Comparison of ENCODE assay signal across 8 cellular contexts in the genomic region with DNA sequence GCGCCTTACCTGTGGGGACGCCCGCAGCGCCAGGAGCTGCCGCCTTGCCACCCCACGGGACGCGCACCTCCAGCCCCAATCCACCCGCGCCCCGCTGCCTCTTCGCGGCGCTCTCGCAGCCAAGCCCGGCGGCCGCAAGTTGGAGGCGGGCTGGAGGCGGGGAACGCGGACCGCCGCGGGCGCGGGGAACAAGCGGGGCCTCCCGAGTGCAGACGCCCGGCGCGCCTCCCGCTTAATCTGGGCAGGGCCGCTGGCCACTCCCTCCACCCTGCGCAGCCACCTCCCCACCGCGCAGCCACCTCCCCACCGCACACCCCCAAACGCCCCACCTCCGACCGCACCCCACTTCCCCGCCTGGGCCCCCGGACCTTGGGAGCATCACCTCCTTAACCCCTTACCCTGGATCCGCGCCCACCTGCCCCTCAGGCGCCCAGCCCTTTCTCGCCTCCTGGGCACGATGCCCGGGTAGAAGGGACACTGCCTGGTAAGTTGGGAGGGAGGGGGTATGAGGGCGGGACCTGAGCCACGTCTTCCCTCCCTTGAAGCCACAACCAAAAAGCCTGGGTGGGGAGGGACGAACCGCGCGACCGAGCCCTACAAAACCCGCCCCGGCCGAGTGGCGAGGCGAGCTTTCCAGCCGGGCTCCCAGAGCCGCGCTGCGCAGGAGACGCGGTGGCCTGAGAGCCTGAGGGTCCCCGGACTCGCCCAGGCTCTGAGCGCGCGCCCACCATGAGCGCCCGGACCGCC. TPM values are rescaled to one million over a fixed set of nuclear protein-coding genes. Genes with fewer than 3 reads are reported as not detected.
A peak's percentile ranks its signal among the peaks of the same experiment; 100 is the strongest.
DNase-seq lines count a peak whose midpoint lies in the region; ATAC-seq, FAIRE-seq and TF ChIP-seq lines count a peak whose summit lies in the region.

A gene (plus strand): TSS at position 627 of the 747 bp plus-strand sequence. CDS start 103 bp downstream, at position 730.
A gene (minus strand): TSS at position 208 of the 747 bp plus-strand sequence. CDS start 16,722 bp downstream, outside the sequence.

- H3K27me3 ChIP-seq in foreskin keratinocyte = peaks cover 73% of the 10 kb centered on the region
- no peaks in the 10 kb centered on the region for H3K27me3 ChIP-seq in pancreas

- ATAC-seq in GM19395 (IDR thresholded peaks at IDR 0.05; ENCODE audit: unreplicated experiment) (peak; percentile 39), HG03280 (IDR thresholded peaks at IDR 0.05; ENCODE audit: unreplicated experiment) (peak; percentile 76), foreskin keratinocyte (peak; percentile 87), pancreas (peak; percentile 87 to 93 (median 92))

- 0% methylated on average over 63 to 76 of the region's 76 CpGs for WGBS in pancreas, 2 donors

- intact Hi-C loops in pancreas (cut with DNase I) = no loop called here

- H3K4me3 ChIP-seq in pancreas = peak within 1 kb of the TSS; percentile 73 to 81 (median 76)

- H3K27ac ChIP-seq in foreskin keratinocyte = no peak within 1 kb of the TSS
- peak within 1 kb of the TSS; percentile 39 to 64 (median 48) for H3K27ac ChIP-seq in pancreas

- TF ChIP-seq CTCF in foreskin keratinocyte (conservative IDR thresholded peaks at IDR 0.05) (no peak), pancreas (IDR thresholded peaks at IDR 0.05) (no peak)

- no peak for FAIRE-seq in pancreas (lab: Jason Lieb, UNC)

- H3K4me1 ChIP-seq in foreskin keratinocyte = no peaks in the 10 kb centered on the region
- H3K4me1 ChIP-seq in pancreas = no peaks in the 10 kb centered on the region

- no peaks in the 10 kb centered on the region for H3K36me3 ChIP-seq in pancreas

- H3K9me3 ChIP-seq in pancreas = no peaks in the 10 kb centered on the region

- DNase-seq in EH (ENCODE audit: low read depth) = peak; percentile 19
- peak; percentile 12 for DNase-seq in T1000 (lab: John Stamatoyannopoulos, UW)
- no peak for DNase-seq in foreskin keratinocyte
- peak; percentile 38 to 85 (median 74) for DNase-seq in pancreas
- no peak for DNase-seq in SKM-1 (lab: John Stamatoyannopoulos, UW; ENCODE audit: unreplicated experiment)
- no peak for DNase-seq in UCSD-AML1 (lab: John Stamatoyannopoulos, UW; ENCODE audit: unreplicated experiment)

RNA-seq across cellular contexts. Expression of the first gene that starts in this region (rescaled TPM):
- total RNA-seq in foreskin keratinocyte = 0.07 and 0.34 TPM in 2 replicates
- polyA plus RNA-seq in foreskin keratinocyte = 0.01 and 0.12 TPM in 2 replicates
- total RNA-seq in pancreas = 1 to 10 TPM in 5 of 6 donors, under 1 TPM in 1; 0.38 to 4.9 (median 3.2) TPM
- 1 to 10 TPM; 1.6 to 3.2 TPM for polyA plus RNA-seq in pancreas

RNA-seq across cellular contexts. Expression of the second gene that starts in this region (rescaled TPM):
- total RNA-seq in foreskin keratinocyte (0.49 and 1.5 TPM in 2 replicates), pancreas (1 to 10 TPM in 5 of 6 donors, under 1 TPM in 1; 0.88 to 5.7 (median 4.2) TPM)
- polyA plus RNA-seq in foreskin keratinocyte (0.13 and 0.26 TPM in 2 replicates), pancreas (1 to 10 TPM in 1 of 2 donors, under 1 TPM in 1; 0.75 to 1.3 TPM)

Comparison
In these comparisons a context has a peak if more than half of its experiments do, and no peak if none do; other contexts are left out.
1. DNase-seq: peak in EH (single experiment), T1000 (single experiment) and pancreas (6 of 6); none in foreskin keratinocyte (0 of 2), SKM-1 (single experiment) and UCSD-AML1 (single experiment).
2. ATAC-seq: peak in every context shown above with its lines; median percentile 92 in pancreas; 87 in foreskin keratinocyte; 76 in HG03280; 39 in GM19395.